1 cellular context compared by ENCODE assay signal in the genomic region with DNA sequence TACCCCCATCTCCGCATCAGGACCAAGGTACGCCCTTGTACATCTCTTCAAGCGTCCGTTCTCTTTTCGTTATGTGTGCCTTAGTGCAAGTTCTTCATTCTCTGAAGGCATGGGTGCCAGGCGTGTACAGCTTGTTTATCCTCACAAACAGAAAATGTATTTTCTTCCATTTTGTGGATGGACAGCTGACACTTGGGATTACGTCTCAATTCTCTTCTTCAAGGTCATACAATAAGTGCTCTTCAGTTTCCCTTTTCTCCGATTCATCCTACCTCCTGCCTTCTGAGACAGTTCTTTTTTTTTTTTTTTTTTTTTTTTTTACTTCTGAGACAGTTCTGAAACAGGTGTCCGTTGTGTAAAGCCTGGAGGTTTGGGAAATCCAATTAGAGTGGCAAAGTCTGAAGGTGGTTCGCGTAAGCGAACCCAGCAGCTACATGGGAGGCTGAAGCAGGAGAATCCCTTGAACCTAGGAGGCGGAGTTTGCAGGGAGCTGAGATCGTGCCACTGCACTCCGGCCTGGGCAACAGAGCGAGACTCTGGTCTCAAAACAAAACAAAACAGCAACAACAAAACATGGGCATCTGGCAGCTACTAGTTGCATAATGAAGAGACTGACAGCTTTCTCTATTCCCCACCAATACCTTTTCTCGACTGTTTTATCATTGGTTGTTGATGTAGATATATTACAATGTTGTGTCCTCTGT.
TF ChIP-seq lines count a peak whose summit lies in the region.

No MANE protein-coding gene starts in this region.

TF ChIP-seq in HCT116, 20 proteins besides CTCF, POLR2A, EP300 and RAD21 (continued from another document):
- TF ChIP-seq, protein P1, sequence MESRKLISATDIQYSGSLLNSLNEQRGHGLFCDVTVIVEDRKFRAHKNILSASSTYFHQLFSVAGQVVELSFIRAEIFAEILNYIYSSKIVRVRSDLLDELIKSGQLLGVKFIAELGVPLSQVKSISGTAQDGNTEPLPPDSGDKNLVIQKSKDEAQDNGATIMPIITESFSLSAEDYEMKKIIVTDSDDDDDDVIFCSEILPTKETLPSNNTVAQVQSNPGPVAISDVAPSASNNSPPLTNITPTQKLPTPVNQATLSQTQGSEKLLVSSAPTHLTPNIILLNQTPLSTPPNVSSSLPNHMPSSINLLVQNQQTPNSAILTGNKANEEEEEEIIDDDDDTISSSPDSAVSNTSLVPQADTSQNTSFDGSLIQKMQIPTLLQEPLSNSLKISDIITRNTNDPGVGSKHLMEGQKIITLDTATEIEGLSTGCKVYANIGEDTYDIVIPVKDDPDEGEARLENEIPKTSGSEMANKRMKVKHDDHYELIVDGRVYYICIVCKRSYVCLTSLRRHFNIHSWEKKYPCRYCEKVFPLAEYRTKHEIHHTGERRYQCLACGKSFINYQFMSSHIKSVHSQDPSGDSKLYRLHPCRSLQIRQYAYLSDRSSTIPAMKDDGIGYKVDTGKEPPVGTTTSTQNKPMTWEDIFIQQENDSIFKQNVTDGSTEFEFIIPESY (IDR thresholded peaks at IDR 0.05; ENCODE audit: extremely low read depth, insufficient replicate concordance, low read length), result no peak
- TF ChIP-seq POLR2AphosphoS5 (IDR thresholded peaks at IDR 0.05; ENCODE audit: low read depth, low read length), result no peak
- no peak for TF ChIP-seq ZFX (IDR thresholded peaks at IDR 0.05)
- TF ChIP-seq ZNF274 (IDR thresholded peaks at IDR 0.05; ENCODE audit: low read depth, low read length), result no peak
- no peak; the same call in 1 of the 2 replicates for TF ChIP-seq SIN3A (IDR thresholded peaks at IDR 0.05; ENCODE audit: low read depth)
- TF ChIP-seq CBX3 (IDR thresholded peaks at IDR 0.05; ENCODE audit: low read depth), result no peak
- TF ChIP-seq EGR1 (IDR thresholded peaks at IDR 0.05; ENCODE audit: low read depth), result no peak
- TF ChIP-seq JUND (IDR thresholded peaks at IDR 0.05), result no peak
- no peak for TF ChIP-seq EZH2phosphoT487 (IDR thresholded peaks at IDR 0.05; ENCODE audit: borderline replicate concordance)
- TF ChIP-seq CEBPB (IDR thresholded peaks at IDR 0.05; ENCODE audit: low read depth), result no peak
- TF ChIP-seq, protein P2, sequence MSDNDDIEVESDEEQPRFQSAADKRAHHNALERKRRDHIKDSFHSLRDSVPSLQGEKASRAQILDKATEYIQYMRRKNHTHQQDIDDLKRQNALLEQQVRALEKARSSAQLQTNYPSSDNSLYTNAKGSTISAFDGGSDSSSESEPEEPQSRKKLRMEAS (IDR thresholded peaks at IDR 0.05), result no peak
- TF ChIP-seq ELF1 (IDR thresholded peaks at IDR 0.05; ENCODE audit: borderline replicate concordance, low read depth), result no peak
